9 cellular contexts compared by ENCODE assay signal in the genomic region with DNA sequence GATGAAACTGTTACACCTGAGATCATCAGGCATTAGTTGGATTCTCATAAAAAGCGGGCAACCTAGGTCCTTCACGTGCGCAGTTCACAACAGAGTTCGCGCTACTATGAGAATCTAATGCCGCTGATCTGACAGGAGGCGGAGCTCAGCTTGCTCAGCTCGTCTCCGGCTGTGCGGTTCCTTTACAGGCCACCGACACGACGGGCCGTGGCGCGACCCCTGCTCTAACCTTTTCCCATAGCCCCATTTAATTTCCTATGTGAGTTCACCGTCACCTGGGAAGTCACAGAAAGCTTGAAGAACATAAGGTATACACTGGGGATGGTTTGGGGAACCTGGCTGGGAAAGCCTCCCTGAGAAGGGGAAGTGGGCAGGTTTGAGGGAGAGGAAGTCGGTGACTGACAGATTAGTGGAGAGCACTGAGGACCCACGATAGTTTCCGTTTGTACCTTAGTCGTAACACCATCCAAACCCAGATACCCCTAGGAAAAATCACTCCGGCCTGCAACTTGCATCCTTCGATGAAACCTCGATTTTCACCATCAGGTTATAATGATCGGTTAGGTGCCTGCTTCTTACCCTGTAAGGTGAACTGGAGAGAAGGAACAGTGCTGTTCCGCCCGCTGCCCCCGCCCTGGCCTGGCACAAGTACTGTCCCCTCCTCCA. TPM values are rescaled to one million over a fixed set of nuclear protein-coding genes. Genes with fewer than 3 reads are reported as not detected.
DNase-seq lines count a peak whose midpoint lies in the region; ATAC-seq, FAIRE-seq and TF ChIP-seq lines count a peak whose summit lies in the region.
"Had no signal": no experiment of that assay in that cellular context is flagged by ENCODE, and none has a peak within 500 bp of the region (broad histone marks: within the 10 kb centered on the region; RNA-seq: fewer than 3 reads in every experiment).

No MANE protein-coding gene starts in this region.

- H3K27me3 ChIP-seq in A673 (replicated peaks; ENCODE audit: insufficient read depth, low read depth, low read length, poor library complexity) (no peaks in the 10 kb centered on the region), esophagus squamous epithelium (no peaks in the 10 kb centered on the region), pancreas (no peaks in the 10 kb centered on the region)

- 8 to 9% methylated on average over 18 to 27 of the region's 28 CpGs for WGBS in esophagus squamous epithelium, 2 donors
- WGBS in pancreas, 2 donors: 24 to 26% methylated on average over 28 of the region's 28 CpGs

- POLR2A ChIA-PET in A673 (lab: Charles Lee; ENCODE audit: low non-redundant PET): no interaction called here

- CTCF ChIA-PET in A673 (lab: Charles Lee): interaction anchor here (1.0 to 1.2 kb wide), 3 partner anchors 97 to 184 kb away, joined by 4 to 10 read pairs (median 5); no protein-coding TSS in a partner anchor

- TF ChIP-seq CTCF in A673 (conservative IDR thresholded peaks at IDR 0.05; ENCODE audit: low read depth, low read length): no peak
- no peak for TF ChIP-seq CTCF in esophagus squamous epithelium (IDR thresholded peaks at IDR 0.05)
- peak in 1 of 4 donors; percentile 19 for TF ChIP-seq CTCF in pancreas (IDR thresholded peaks at IDR 0.05)

- no peak for FAIRE-seq in pancreas (lab: Jason Lieb, UNC)

- ATAC-seq in GM19455 (IDR thresholded peaks at IDR 0.05; ENCODE audit: unreplicated experiment): peak; percentile 19
- ATAC-seq in pancreas: peak in 1 of 4 donors; percentile 8

- H3K9me3 ChIP-seq in A673 (ENCODE audit: low read depth, low read length, poor library complexity, severe bottlenecking) (no peaks in the 10 kb centered on the region), esophagus squamous epithelium (no peaks in the 10 kb centered on the region), pancreas (no peaks in the 10 kb centered on the region)

- peak overlapping the region; percentile 71 for H3K4me3 ChIP-seq in A673 (ENCODE audit: low read depth, low read length, poor library complexity, severe bottlenecking)
- peak overlapping the region; percentile 54 to 81 (median 68) for H3K4me3 ChIP-seq in esophagus squamous epithelium
- H3K4me3 ChIP-seq in pancreas: peak overlapping the region; percentile 26 to 74 (median 44)

- TF ChIP-seq POLR2A in esophagus squamous epithelium (IDR thresholded peaks at IDR 0.05): no peak

- peak; percentile 22 for DNase-seq in A673 (ENCODE audit: low spot score)
- peak; percentile 5 for DNase-seq in NCI-H510A (lab: John Stamatoyannopoulos, UW)
- DNase-seq in activated T-cell treated with anti-CD3 and anti-CD28 coated beads for 4 hours: peak; percentile 32
- no peak for DNase-seq in esophagus squamous epithelium (lab: John Stamatoyannopoulos, UW)
- DNase-seq in pancreas: peak in 5 of 6 donors; percentile 26 to 63 (median 33)
- no peak for DNase-seq in NCI-H146 treated with DMSO at 0.1 percent for 48 hours (lab: John Stamatoyannopoulos, UW; ENCODE audit: unreplicated experiment)
- no peak for DNase-seq in NCI-H748 treated with DMSO at 0.1 percent for 48 hours (lab: John Stamatoyannopoulos, UW)

- no TSS peak for BruUV-seq in A673 (replicated peaks; lab: Mats Ljungman, UMichigan)

- H3K4me1 ChIP-seq in A673 (ENCODE audit: insufficient read depth, low read length, poor library complexity, severe bottlenecking) (peaks cover 18% of the 10 kb centered on the region), esophagus squamous epithelium (peaks cover 27 to 74% (median 51%) of the 10 kb centered on the region in 3 donors), pancreas (peaks cover 10 to 29% (median 11%) of the 10 kb centered on the region in 3 donors)

- peaks cover 4% of the 10 kb centered on the region for H3K36me3 ChIP-seq in A673 (ENCODE audit: insufficient read depth, low read length, poor library complexity, severe bottlenecking)
- H3K36me3 ChIP-seq in esophagus squamous epithelium: peaks cover 0 to 2% (median 0%) of the 10 kb centered on the region in 3 donors
- H3K36me3 ChIP-seq in pancreas: no peaks in the 10 kb centered on the region

- intact Hi-C loops in A673 (cut with micrococcal nuclease; ENCODE audit: unreplicated experiment): loop anchor here (1.0 to 2.0 kb wide), 3 partner anchors 97 to 184 kb away; a partner anchor contains a TSS
- intact Hi-C loops in esophagus squamous epithelium (cut with DNase I): no loop called here
- intact Hi-C loops in pancreas (cut with DNase I): no loop called here

- H3K27ac ChIP-seq in A673 (ENCODE audit: low read depth, low read length, poor library complexity, severe bottlenecking): peak overlapping the region; percentile 95
- H3K27ac ChIP-seq in esophagus squamous epithelium: peak overlapping the region; percentile 85 to 95 (median 92)
- H3K27ac ChIP-seq in pancreas: peak overlapping the region; percentile 24 to 82 (median 76)

RNA-seq across cellular contexts. Expression of a gene that starts 2.8 kb away (rescaled TPM):
- total RNA-seq in A673 (2021) (94.2 and 104 TPM in 2 replicates), esophagus squamous epithelium (10 to 100 TPM; 29.4 to 33.9 (median 30.0) TPM), pancreas (10 to 100 TPM; 18.6 to 37.0 (median 22.6) TPM)
- 10 to 100 TPM; 51.7 to 61.1 TPM for polyA plus RNA-seq in pancreas

RNA-seq across cellular contexts. Expression of a gene that starts 11.9 kb away (rescaled TPM):
- total RNA-seq in A673 (2021): not detected in 2 replicates
- not detected for total RNA-seq in esophagus squamous epithelium
- total RNA-seq in pancreas: not detected
- not detected for polyA plus RNA-seq in pancreas
- total RNA-seq: renal cortical epithelial cell had no signal

RNA-seq across cellular contexts. Expression of a gene that starts 24.8 kb away (rescaled TPM):
- total RNA-seq in A673 (2021) (102 and 111 TPM in 2 replicates), esophagus squamous epithelium (10 to 100 TPM; 25.2 to 33.2 (median 28.3) TPM), pancreas (10 to 100 TPM; 25.4 to 34.1 (median 30.6) TPM)
- 10 to 100 TPM; 58.1 to 76.9 TPM for polyA plus RNA-seq in pancreas

RNA-seq across cellular contexts. Expression of a gene that starts 28.9 kb away (rescaled TPM):
- 268 and 288 TPM in 2 replicates for total RNA-seq in A673 (2021)
- total RNA-seq in esophagus squamous epithelium: 100 to 1,000 TPM; 203 to 638 (median 324) TPM
- total RNA-seq in pancreas: 100 to 1,000 TPM; 203 to 247 (median 231) TPM
- polyA plus RNA-seq in pancreas: 100 to 1,000 TPM; 874 to 875 TPM

RNA-seq across cellular contexts. Expression of a gene that starts 55.7 kb away (rescaled TPM):
- total RNA-seq in A673 (2021) (78.4 and 80.9 TPM in 2 replicates), esophagus squamous epithelium (10 to 100 TPM; 58.2 to 78.4 (median 62.0) TPM), pancreas (10 to 100 TPM; 25.1 to 48.4 (median 32.5) TPM)
- polyA plus RNA-seq in pancreas: 10 to 100 TPM in 1 of 2 donors, 1 to 10 TPM in 1; 8.4 to 10.8 TPM

Comparison
In these comparisons a context has a peak if more than half of its experiments do, and no peak if none do; other contexts are left out.
1. DNase-seq: peak in A673 (single experiment), NCI-H510A (single experiment), activated T-cell treated with anti-CD3 and anti-CD28 coated beads for 4 hours (single experiment) and pancreas (5 of 6); none in esophagus squamous epithelium (single experiment), NCI-H146 treated with DMSO at 0.1 percent for 48 hours (single experiment) and NCI-H748 treated with DMSO at 0.1 percent for 48 hours (single experiment).
2. Peak in every context shown above with its lines, with median percentiles within 50 percentile points of each other: H3K27ac ChIP-seq and H3K4me3 ChIP-seq.